Comparison of ENCODE assay signal across 7 cellular contexts in the genomic region with DNA sequence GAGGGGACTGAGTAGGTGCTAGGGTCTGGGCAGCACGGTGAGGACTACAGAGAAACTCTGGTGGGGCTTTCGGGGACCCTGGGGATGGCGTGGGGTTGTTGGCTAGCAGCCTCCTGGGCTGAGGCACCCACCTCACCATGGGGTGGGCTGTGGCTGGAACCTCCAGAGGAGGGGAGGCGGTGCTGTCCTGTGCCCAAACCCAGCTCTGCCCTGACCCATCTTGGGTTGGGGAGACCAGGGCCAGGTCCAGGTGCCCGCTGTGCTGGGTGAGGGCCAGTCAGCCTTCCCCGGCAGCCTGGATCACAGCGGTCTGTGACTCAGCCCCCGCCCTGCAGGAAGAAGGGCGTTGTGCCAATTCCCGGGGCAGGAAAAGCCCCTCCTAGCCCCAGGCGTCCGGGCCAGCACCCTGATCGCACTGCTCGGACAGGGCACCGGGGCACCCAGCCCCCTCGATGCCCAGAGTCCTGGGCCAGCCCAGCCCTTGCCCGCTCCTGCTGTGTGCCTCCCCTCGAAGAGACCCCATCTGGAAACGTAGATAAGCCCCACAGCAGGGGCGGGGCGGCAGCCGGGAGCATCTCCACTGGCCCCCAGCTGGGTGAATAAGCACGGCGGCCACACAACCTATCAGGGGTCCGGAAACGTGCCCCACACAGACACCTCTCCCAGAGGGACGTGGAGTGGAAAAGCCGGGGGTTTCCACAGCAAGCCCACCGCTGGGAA. TPM values are rescaled to one million over a fixed set of nuclear protein-coding genes. Genes with fewer than 3 reads are reported as not detected.
DNase-seq lines count a peak whose midpoint lies in the region; ATAC-seq, FAIRE-seq and TF ChIP-seq lines count a peak whose summit lies in the region.

No MANE protein-coding gene starts in this region.

- H3K9me3 ChIP-seq in tibial nerve, result no peaks in the 10 kb centered on the region

- no peaks in the 10 kb centered on the region for H3K36me3 ChIP-seq in tibial nerve

- WGBS in tibial nerve, 2 donors, result 24 to 26% methylated on average over 9 to 13 of the region's 29 CpGs

- no peak overlapping the region for H3K4me3 Mint-ChIP-seq in effector memory CD8-positive, alpha-beta T cell

- no peak overlapping the region for H3K27ac Mint-ChIP-seq in effector memory CD8-positive, alpha-beta T cell

- H3K4me1 ChIP-seq in tibial nerve, result peaks cover 0 to 94% (median 74%) of the 10 kb centered on the region in 4 donors

- H3K4me3 ChIP-seq in cardiac fibroblast (replicated peaks in 1 of 2; ENCODE audit: low read depth in 2 of 2, low read length in 2 of 2) (peak overlapping the region in 1 of 2 donors; percentile 9), tibial nerve (peak overlapping the region in 2 of 4 donors; percentile 1 to 20)

- H3K27ac ChIP-seq in layer of hippocampus (ENCODE audit: low read depth, low read length) (peak overlapping the region; percentile 89), tibial nerve (peak overlapping the region; percentile 83 to 96 (median 86))

- no peak for TF ChIP-seq POLR2A in tibial nerve (IDR thresholded peaks at IDR 0.05)

- no peaks in the 10 kb centered on the region for H3K36me3 Mint-ChIP-seq in effector memory CD8-positive, alpha-beta T cell (ENCODE audit: insufficient read depth)

- TF ChIP-seq EP300 in tibial nerve (IDR thresholded peaks at IDR 0.05), result no peak

- H3K27me3 ChIP-seq in layer of hippocampus (ENCODE audit: control insufficient read depth, insufficient read depth, low read length) (no peaks in the 10 kb centered on the region), tibial nerve (no peaks in the 10 kb centered on the region)

- no peaks in the 10 kb centered on the region for H3K9me3 Mint-ChIP-seq in effector memory CD8-positive, alpha-beta T cell

- DNase-seq in NCI-H2196 treated with DMSO at 0.1 percent for 48 hours (lab: John Stamatoyannopoulos, UW; ENCODE audit: unreplicated experiment), result peak; percentile 32
- DNase-seq in cardiac fibroblast (ENCODE audit: low read depth in 2 of 2), result peak; percentile 75 to 87
- no peak for DNase-seq in tibial nerve (ENCODE audit: low spot score in 2 of 2)
- DNase-seq in D721Med (ENCODE audit: insufficient read length, low spot score), result no peak
- DNase-seq in effector memory CD8-positive, alpha-beta T cell, result no peak
- no peak for DNase-seq in NCI-H69 (lab: John Stamatoyannopoulos, UW)

- peaks cover 0 to 1% of the 10 kb centered on the region in 2 donors for H3K4me1 Mint-ChIP-seq in effector memory CD8-positive, alpha-beta T cell (ENCODE audit: low read depth in 2 of 2)

- H3K27me3 Mint-ChIP-seq in effector memory CD8-positive, alpha-beta T cell, result no peaks in the 10 kb centered on the region

- TF ChIP-seq CTCF in cardiac fibroblast (IDR thresholded peaks at IDR 0.05; ENCODE audit: low read depth, low read length), result no peak
- no peak for TF ChIP-seq CTCF in tibial nerve (IDR thresholded peaks at IDR 0.05)
- TF ChIP-seq CTCF in D721Med (IDR thresholded peaks at IDR 0.05; ENCODE audit: insufficient read depth, missing control alignments), result no peak

- no peak for ATAC-seq in effector memory CD8-positive, alpha-beta T cell (replicated peaks)

- FAIRE-seq in D721Med (lab: Jason Lieb, UNC), result no peak

RNA-seq across cellular contexts. Expression of a gene that starts 10.0 kb away (rescaled TPM):
- total RNA-seq in tibial nerve, result 100 to 1,000 TPM in 3 of 4 donors, 10 to 100 TPM in 1; 95.2 to 230 (median 139) TPM

RNA-seq across cellular contexts. Expression of a gene that starts 29.8 kb away (rescaled TPM):
- total RNA-seq in tibial nerve, result 1,000 to 10,000 TPM; 1,371 to 3,195 (median 1,826) TPM

RNA-seq across cellular contexts. Expression of a gene that starts 50.0 kb away (rescaled TPM):
- 1 to 10 TPM; 1.1 to 9.9 (median 6.2) TPM for total RNA-seq in tibial nerve

RNA-seq across cellular contexts. Expression of a gene that starts 54.3 kb away (rescaled TPM):
- total RNA-seq in tibial nerve, result 100 to 1,000 TPM; 111 to 132 (median 129) TPM

Comparison
In these comparisons a context has a peak if more than half of its experiments do, and no peak if none do; other contexts are left out.
1. DNase-seq: peak in NCI-H2196 treated with DMSO at 0.1 percent for 48 hours (single experiment) and cardiac fibroblast (2 of 2); none in tibial nerve (0 of 2), D721Med (single experiment), effector memory CD8-positive, alpha-beta T cell (0 of 3) and NCI-H69 (single experiment).